ENCODE assay signal across 22 cellular contexts in the genomic region with DNA sequence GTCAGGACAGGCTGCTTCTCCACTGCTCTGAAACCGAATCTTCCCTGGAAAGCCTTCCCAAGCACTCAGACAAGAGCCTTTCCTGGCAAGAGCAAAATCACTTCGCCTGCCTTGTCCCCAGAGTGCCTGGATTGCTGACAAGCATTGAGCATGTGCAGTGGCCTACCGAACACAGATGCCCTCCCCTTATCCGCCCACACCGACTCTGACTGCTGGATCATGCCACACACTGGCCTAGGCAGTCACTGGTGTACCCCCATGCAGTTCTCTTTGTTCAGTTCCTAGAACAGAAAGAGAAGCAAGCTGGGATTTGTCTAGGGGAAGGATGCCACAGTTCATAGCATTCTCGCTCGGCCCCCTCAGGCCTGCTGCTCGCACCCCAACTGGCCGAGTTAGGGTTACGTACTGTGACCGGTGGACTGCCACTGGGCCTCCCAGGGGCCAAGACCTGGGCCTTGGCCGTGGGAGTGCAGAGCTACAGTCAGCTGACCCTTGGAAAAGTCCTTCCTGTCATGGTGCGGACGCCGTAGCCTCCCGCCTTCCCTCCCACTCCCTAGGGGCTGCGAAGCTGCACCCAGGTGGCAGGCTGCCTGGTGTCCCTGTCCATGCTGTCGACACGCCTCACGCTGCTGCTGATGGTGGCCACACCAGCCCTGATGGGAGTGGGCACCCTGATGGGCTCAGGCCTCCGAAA. TPM values are rescaled to one million over a fixed set of nuclear protein-coding genes. Genes with fewer than 3 reads are reported as not detected.
A peak's percentile ranks its signal among the peaks of the same experiment; 100 is the strongest.
DNase-seq lines count a peak whose midpoint lies in the region; ATAC-seq and TF ChIP-seq lines count a peak whose summit lies in the region.
"Had no signal": no experiment of that assay in that cellular context is flagged by ENCODE, and none has a peak within 500 bp of the region (broad histone marks: within the 10 kb centered on the region; RNA-seq: fewer than 3 reads in every experiment).

No MANE protein-coding gene starts in this region.

- ATAC-seq in Right ventricle myocardium superior (ENCODE audit: poor library complexity): peak; percentile 71
- ATAC-seq in stimulated activated effector memory CD8-positive, alpha-beta T cell treated with anti-CD3 and anti-CD28 coated beads, Interleukin-12 subunit alpha, Interleukin-12 subunit beta, amount 100 ng/mL, for 72 hours: no peak
- ATAC-seq: Panc1 had no signal

- DNase-seq in Right ventricle myocardium superior (no peak), right atrium auricular region (ENCODE audit: low spot score) (no peak), caudate nucleus (lab: John Stamatoyannopoulos, UW) (peak in 36 of 61 donors; percentile 9 to 82 (median 48)), nephron progenitor cell (no peak), HuH-7.5 (ENCODE audit: low spot score) (no peak), suprapubic skin (ENCODE audit: low spot score in 2 of 2) (no peak)
- no peak for DNase-seq in stimulated activated effector memory CD8-positive, alpha-beta T cell treated with anti-CD3 and anti-CD28 coated beads, Interleukin-12 subunit alpha, Interleukin-12 subunit beta, amount 100 ng/mL, for 72 hours (ENCODE audit: low spot score in 2 of 2)
- no peak for DNase-seq in stimulated activated CD4-positive, alpha-beta T cell treated with anti-CD3 and anti-CD28 coated beads, Interleukin-1b, Interleukin-23, amount 100 ng/mL, for 48 hours
- DNase-seq: 8988T; CD8-positive, alpha-beta memory T cell; DMS53; GDM1; H9; NCI-H1092 treated with DMSO at 0.1 percent for 48 hours; NCI-H2029 treated with DMSO at 0.1 percent for 48 hours; NCI-H345; NCI-H524; NCI-H82 had no signal

- TF ChIP-seq EP300 in suprapubic skin (IDR thresholded peaks at IDR 0.05): no peak

- no peak overlapping the region for H3K4me3 ChIP-seq in right atrium auricular region
- no peak overlapping the region for H3K4me3 ChIP-seq in suprapubic skin
- H3K4me3 ChIP-seq: SJSA1 had no signal

- intact Hi-C loops in Right ventricle myocardium superior (cut with DNase I): loop anchor here (10.0 kb wide), 1 partner anchor 80 kb away; no protein-coding TSS in a partner anchor

- peak overlapping the region; percentile 78 for H3K27ac Mint-ChIP-seq in nephron progenitor cell
- H3K27ac Mint-ChIP-seq in stimulated activated effector memory CD8-positive, alpha-beta T cell treated with anti-CD3 and anti-CD28 coated beads, Interleukin-12 subunit alpha, Interleukin-12 subunit beta, amount 100 ng/mL, for 72 hours: peak overlapping the region; percentile 70

- peaks cover 17% of the 10 kb centered on the region for H3K4me1 Mint-ChIP-seq in nephron progenitor cell
- peaks cover 18% of the 10 kb centered on the region for H3K4me1 Mint-ChIP-seq in stimulated activated effector memory CD8-positive, alpha-beta T cell treated with anti-CD3 and anti-CD28 coated beads, Interleukin-12 subunit alpha, Interleukin-12 subunit beta, amount 100 ng/mL, for 72 hours

- H3K4me1 ChIP-seq in right atrium auricular region: peaks cover 3 to 20% of the 10 kb centered on the region in 2 donors
- peaks cover 20% of the 10 kb centered on the region for H3K4me1 ChIP-seq in suprapubic skin

- H3K9me3 ChIP-seq in right atrium auricular region (no peaks in the 10 kb centered on the region), suprapubic skin (no peaks in the 10 kb centered on the region)
- H3K9me3 ChIP-seq: SJSA1 had no signal

- no peaks in the 10 kb centered on the region for H3K9me3 Mint-ChIP-seq in nephron progenitor cell
- H3K9me3 Mint-ChIP-seq in stimulated activated effector memory CD8-positive, alpha-beta T cell treated with anti-CD3 and anti-CD28 coated beads, Interleukin-12 subunit alpha, Interleukin-12 subunit beta, amount 100 ng/mL, for 72 hours: no peaks in the 10 kb centered on the region
- H3K9me3 Mint-ChIP-seq: CD8-positive, alpha-beta memory T cell; H9 had no signal

- peaks cover 25% of the 10 kb centered on the region for H3K36me3 ChIP-seq in right atrium auricular region
- H3K36me3 ChIP-seq in suprapubic skin: peaks cover 56% of the 10 kb centered on the region

- WGBS in suprapubic skin: 80% methylated on average over 13 of the region's 21 CpGs

- no peak overlapping the region for H3K27ac ChIP-seq in right atrium auricular region
- no peak overlapping the region for H3K27ac ChIP-seq in caudate nucleus (ENCODE audit: low read depth, low read length)
- no peak overlapping the region for H3K27ac ChIP-seq in suprapubic skin
- H3K27ac ChIP-seq: KMS-11, SJSA1 had no signal

- H3K27me3 ChIP-seq in right atrium auricular region (no peaks in the 10 kb centered on the region), suprapubic skin (no peaks in the 10 kb centered on the region)
- H3K27me3 ChIP-seq: SJSA1 had no signal

- no peak for TF ChIP-seq POLR2A in suprapubic skin (IDR thresholded peaks at IDR 0.05)

- no peaks in the 10 kb centered on the region for H3K36me3 Mint-ChIP-seq in nephron progenitor cell (ENCODE audit: low read depth)
- H3K36me3 Mint-ChIP-seq in stimulated activated effector memory CD8-positive, alpha-beta T cell treated with anti-CD3 and anti-CD28 coated beads, Interleukin-12 subunit alpha, Interleukin-12 subunit beta, amount 100 ng/mL, for 72 hours: peaks cover 39% of the 10 kb centered on the region

- TF ChIP-seq CTCF in right atrium auricular region (IDR thresholded peaks at IDR 0.05): no peak
- TF ChIP-seq CTCF in nephron progenitor cell (IDR thresholded peaks at IDR 0.05): no peak
- no peak for TF ChIP-seq CTCF in suprapubic skin (IDR thresholded peaks at IDR 0.05)

- H3K4me3 Mint-ChIP-seq in nephron progenitor cell: no peak overlapping the region
- H3K4me3 Mint-ChIP-seq in stimulated activated effector memory CD8-positive, alpha-beta T cell treated with anti-CD3 and anti-CD28 coated beads, Interleukin-12 subunit alpha, Interleukin-12 subunit beta, amount 100 ng/mL, for 72 hours: no peak overlapping the region
- H3K4me3 Mint-ChIP-seq: CD8-positive, alpha-beta memory T cell; H9 had no signal

- no peaks in the 10 kb centered on the region for H3K27me3 Mint-ChIP-seq in nephron progenitor cell (ENCODE audit: low read depth, poor library complexity)

RNA-seq across cellular contexts. Expression of a gene that starts 6.9 kb away (rescaled TPM):
- total RNA-seq in Right ventricle myocardium superior (24.6 TPM), right atrium auricular region (10 to 100 TPM; 11.9 to 20.6 TPM), suprapubic skin (10 to 100 TPM; 29.5 to 42.3 (median 31.9) TPM)

RNA-seq across cellular contexts. Expression of a gene that starts 10.9 kb away (rescaled TPM):
- not detected for total RNA-seq in Right ventricle myocardium superior
- not detected for total RNA-seq in right atrium auricular region
- 100 to 1,000 TPM in 2 of 4 donors, 10 to 100 TPM in 2; 27.0 to 195 (median 122) TPM for total RNA-seq in suprapubic skin
- total RNA-seq: HT1080, SJSA1 had no signal

RNA-seq across cellular contexts. Expression of a gene that starts 13.2 kb away (rescaled TPM):
- total RNA-seq in Right ventricle myocardium superior (6.5 TPM), right atrium auricular region (1 to 10 TPM; 1.1 to 1.2 TPM), suprapubic skin (1 to 10 TPM; 2.6 to 8.7 (median 4.1) TPM)
- total RNA-seq: SJSA1 had no signal

RNA-seq across cellular contexts. Expression of a gene that starts 22.5 kb away (rescaled TPM):
- 6.3 TPM for total RNA-seq in Right ventricle myocardium superior
- total RNA-seq in right atrium auricular region: 1 to 10 TPM; 4.4 to 4.9 TPM
- total RNA-seq in suprapubic skin: 10 to 100 TPM in 3 of 4 donors, 1 to 10 TPM in 1; 7.7 to 14.7 (median 13.4) TPM

RNA-seq across cellular contexts. Expression of a gene that starts 24.2 kb away (rescaled TPM):
- total RNA-seq in Right ventricle myocardium superior: 49.7 TPM
- 100 to 1,000 TPM in 1 of 2 donors, 10 to 100 TPM in 1; 55.3 to 114 TPM for total RNA-seq in right atrium auricular region
- total RNA-seq in suprapubic skin: 10 to 100 TPM; 31.9 to 78.7 (median 59.7) TPM

Comparison
In these comparisons a context has a peak if more than half of its experiments do, and no peak if none do; other contexts are left out.
1. DNase-seq: peak in caudate nucleus (36 of 61); none in Right ventricle myocardium superior (single experiment), right atrium auricular region (single experiment), nephron progenitor cell (single experiment), stimulated activated effector memory CD8-positive, alpha-beta T cell treated with anti-CD3 and anti-CD28 coated beads, Interleukin-12 subunit alpha, Interleukin-12 subunit beta, amount 100 ng/mL, for 72 hours (0 of 2), HuH-7.5 (single experiment), suprapubic skin (0 of 2) and stimulated activated CD4-positive, alpha-beta T cell treated with anti-CD3 and anti-CD28 coated beads, Interleukin-1b, Interleukin-23, amount 100 ng/mL, for 48 hours (single experiment).
2. RNA of a gene that starts 10.9 kb away (total RNA-seq): 27.0 to 195 TPM in suprapubic skin; not detected in right atrium auricular region and not detected in Right ventricle myocardium superior (single experiment); every median in the first group is over 10 times any median in the second.